Comparison of ENCODE assay signal across 16 cellular contexts in the genomic region with DNA sequence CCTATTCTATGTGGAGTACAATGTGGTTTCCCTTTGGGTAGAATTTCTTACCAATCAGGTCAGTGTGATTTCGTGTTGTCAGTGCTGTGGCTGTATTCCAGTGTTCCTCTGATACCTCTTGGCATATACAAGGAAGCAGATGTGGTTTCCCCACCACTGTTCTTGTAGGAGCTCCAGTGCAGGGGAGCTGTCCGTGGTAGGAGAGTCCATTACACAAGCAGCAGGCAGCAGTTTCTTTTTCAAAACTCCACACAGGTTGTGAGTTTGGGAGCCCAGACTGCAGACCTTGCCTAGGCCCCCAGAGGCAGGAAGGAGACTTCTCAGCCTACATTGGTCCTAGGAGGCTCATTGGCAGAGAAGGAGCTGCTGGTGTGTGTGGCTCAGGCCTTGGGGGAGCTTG.
DNase-seq lines count a peak whose midpoint lies in the region; ATAC-seq, FAIRE-seq and TF ChIP-seq lines count a peak whose summit lies in the region.
"Had no signal": no experiment of that assay in that cellular context is flagged by ENCODE, and none has a peak within 500 bp of the region (broad histone marks: within the 10 kb centered on the region; RNA-seq: fewer than 3 reads in every experiment).

No MANE protein-coding gene starts in this region.

- H2AFZ ChIP-seq in DND-41 (ENCODE audit: low read depth, low read length): no peak overlapping the region
- no peak overlapping the region for H2AFZ ChIP-seq in GM12878 (ENCODE audit: control insufficient read depth, low read depth, low read length)
- H2AFZ ChIP-seq: GM23248 had no signal

- POLR2A ChIA-PET in GM12878 (lab: Charles Lee): no interaction called here

- H4K20me1 ChIP-seq in DND-41 (ENCODE audit: insufficient read depth, low read length) (no peaks in the 10 kb centered on the region), GM12878 (ENCODE audit: control insufficient read depth, insufficient read depth) (no peaks in the 10 kb centered on the region)

- 0% methylated on average over 2 of the region's 2 CpGs for WGBS in GM12878 (ENCODE audit: insufficient coverage, insufficient replicate concordance, low lambda C conversion rate, missing lambda C conversion rate)
- no CpG with 5 or more reads among the region's 2 CpGs for WGBS in mesendoderm (ENCODE audit: extremely low coverage, insufficient coverage, low lambda C conversion rate)

- H3K4ac ChIP-seq in mesendoderm (ENCODE audit: low read depth, low read length): no peak overlapping the region

- H4K8ac ChIP-seq in mesendoderm (ENCODE audit: low read depth, low read length): no peak overlapping the region

- H3K79me1 ChIP-seq in mesendoderm (ENCODE audit: low read length): no peaks in the 10 kb centered on the region

- no peak for FAIRE-seq in GM12878 (lab: Jason Lieb, UNC)
- FAIRE-seq: GM12892 had no signal

- no peak overlapping the region for H3K18ac ChIP-seq in mesendoderm (ENCODE audit: low read length)

- in situ Hi-C loops in GM12878 (cut with MboI): no loop called here

- TF ChIP-seq RAD21 in GM12878 (IDR thresholded peaks at IDR 0.05; ENCODE audit: insufficient read depth, low read depth, low read length): no peak

- no peak for TF ChIP-seq EP300 in GM12878 (IDR thresholded peaks at IDR 0.05; ENCODE audit: borderline replicate concordance in 1 of 2, control insufficient read depth in 1 of 2, low read depth in 2 of 2, low read length in 2 of 2)

- H3K79me2 ChIP-seq in DND-41 (ENCODE audit: insufficient read depth, low read length) (no peaks in the 10 kb centered on the region), GM12878 (ENCODE audit: control insufficient read depth, insufficient read depth, low read length) (no peaks in the 10 kb centered on the region), mesendoderm (ENCODE audit: control insufficient read depth, insufficient read depth, low read length) (no peaks in the 10 kb centered on the region)

- no peak overlapping the region for H2BK120ac ChIP-seq in mesendoderm (ENCODE audit: low read depth, low read length)

- H3K27me3 ChIP-seq in DND-41 (ENCODE audit: insufficient read depth, low read length, poor library complexity): no peaks in the 10 kb centered on the region
- H3K27me3 ChIP-seq in MG63: no peaks in the 10 kb centered on the region
- H3K27me3 ChIP-seq in GM12878 (replicated peaks in 1 of 2; ENCODE audit: control insufficient read depth in 2 of 2, insufficient read depth in 2 of 2, low read length in 1 of 2): no peaks in the 10 kb centered on the region
- no peaks in the 10 kb centered on the region for H3K27me3 ChIP-seq in mesendoderm (ENCODE audit: insufficient read depth, low read length, poor library complexity)
- H3K27me3 ChIP-seq in tibial artery: no peaks in the 10 kb centered on the region
- H3K27me3 ChIP-seq: gastrocnemius medialis had no signal

- no peaks in the 10 kb centered on the region for H3K9me3 ChIP-seq in DND-41 (ENCODE audit: insufficient read depth, low read length, severe bottlenecking)
- H3K9me3 ChIP-seq in MG63: no peaks in the 10 kb centered on the region
- no peaks in the 10 kb centered on the region; the same call in 2 of the 3 replicates for H3K9me3 ChIP-seq in GM12878 (replicated peaks; ENCODE audit: control insufficient read depth, insufficient read depth, low read length)
- H3K9me3 ChIP-seq in tibial artery: peaks cover 0 to 10% (median 9%) of the 10 kb centered on the region in 3 donors
- H3K9me3 ChIP-seq: gastrocnemius medialis had no signal

- H3K56ac ChIP-seq in mesendoderm (ENCODE audit: low read length): no peak overlapping the region

- no peak for TF ChIP-seq POLR2A in GM12878 (IDR thresholded peaks at IDR 0.05; ENCODE audit: low read depth, low read length)

- BruUV-seq in GM12878 (replicated peaks; lab: Mats Ljungman, UMichigan): no TSS peak

- H3K4me3 ChIP-seq in DND-41 (ENCODE audit: low read depth in 1 of 2, low read length in 2 of 2) (no peak overlapping the region), MG63 (no peak overlapping the region), GM12878 (no peak overlapping the region), mesendoderm (ENCODE audit: low read length) (no peak overlapping the region), tibial artery (no peak overlapping the region)
- H3K4me3 ChIP-seq: gastrocnemius medialis, GM23248, SK-N-MC had no signal

- SMC1A ChIA-PET in GM12878 (lab: Charles Lee; ENCODE audit: uncharacterized antibody, unreplicated experiment): interaction anchor here (1.0 kb wide), 1 partner anchor 165 kb away, joined by 3 read pairs; no protein-coding TSS in a partner anchor

- no peak overlapping the region for H3K23ac ChIP-seq in mesendoderm (ENCODE audit: low read length)

- DNase-seq in DND-41: peak; percentile 51
- DNase-seq in MG63: peak; percentile 39
- DNase-seq in GM12878 (ENCODE audit: low read depth, low spot score): no peak
- DNase-seq in mesendoderm: peak; percentile 86
- DNase-seq in dedifferentiated amniotic fluid mesenchymal stem cell (ENCODE audit: extremely low spot score): no peak
- DNase-seq in tibial artery: no peak
- no peak for DNase-seq in stimulated activated naive CD4-positive, alpha-beta T cell treated with Interleukin-2 at 50 U/mL for 16 hours (lab: John Stamatoyannopoulos, UW)
- DNase-seq in T-helper 9 cell: no peak
- DNase-seq: activated CD4-positive, alpha-beta T cell treated with anti-CD3 and anti-CD28 coated beads, Interleukin-2, amount 50 U/mL, for 48 hours; activated T-cell treated with anti-CD3 and anti-CD28 coated beads, Interleukin-2, amount 50 U/mL, for 24 hours; gastrocnemius medialis; GM23248; NCI-H526 treated with DMSO at 0.1 percent for 48 hours had no signal

- no peaks in the 10 kb centered on the region for H3K4me1 ChIP-seq in DND-41 (ENCODE audit: insufficient read depth, low read length)
- H3K4me1 ChIP-seq in GM12878 (ENCODE audit: control insufficient read depth, insufficient read depth, low read length): no peaks in the 10 kb centered on the region
- H3K4me1 ChIP-seq in mesendoderm (ENCODE audit: control insufficient read depth, low read depth, low read length): no peaks in the 10 kb centered on the region
- H3K4me1 ChIP-seq in tibial artery: no peaks in the 10 kb centered on the region
- H3K4me1 ChIP-seq: gastrocnemius medialis had no signal

- TF ChIP-seq CTCF in DND-41 (IDR thresholded peaks at IDR 0.05; ENCODE audit: borderline replicate concordance, extremely low read depth, low read length, poor library complexity, severe bottlenecking) (no peak), GM12878 (IDR thresholded peaks at IDR 0.05 in 2 of 3, conservative IDR thresholded peaks at IDR 0.05 in 1 of 3; ENCODE audit: control insufficient read depth in 2 of 3, extremely low read depth in 1 of 3, insufficient read depth in 1 of 3, low read depth in 3 of 3, low read length in 3 of 3) (no peak), tibial artery (IDR thresholded peaks at IDR 0.05) (no peak)

- no peak overlapping the region for H2AK5ac ChIP-seq in mesendoderm (ENCODE audit: low read length)

- intact Hi-C loops in GM12878 (cut with micrococcal nuclease; ENCODE audit: unreplicated experiment): no loop called here
- intact Hi-C loops in tibial artery (cut with DNase I; ENCODE audit: low total_unique reads): no loop called here

- H3K9ac ChIP-seq in DND-41 (ENCODE audit: low read depth, low read length) (no peak overlapping the region), GM12878 (ENCODE audit: control insufficient read depth, insufficient read depth, low read length) (no peak overlapping the region), mesendoderm (ENCODE audit: low read length) (no peak overlapping the region)
- H3K9ac ChIP-seq: GM23248 had no signal

- CTCF ChIA-PET in GM12878 (lab: Yijun Ruan, JAX): no interaction called here

- ATAC-seq in DND-41 (ENCODE audit: insufficient read depth, low read depth): peak; percentile 65; the same call in 2 of the 3 replicates
- ATAC-seq in GM12878: no peak
- ATAC-seq: gastrocnemius medialis; natural killer cell treated with Interleukin-12 subunit alpha and Interleukin-12 subunit beta and Interleukin-15 and Interleukin-18, amount 100 ng/mL, for 72 hours had no signal

- no peak overlapping the region for H3K4me2 ChIP-seq in DND-41 (ENCODE audit: insufficient read depth, low read length)
- H3K4me2 ChIP-seq in GM12878 (ENCODE audit: control insufficient read depth, insufficient read depth): no peak overlapping the region
- H3K4me2 ChIP-seq in mesendoderm (ENCODE audit: low read length): no peak overlapping the region

- H3K27ac ChIP-seq in DND-41 (ENCODE audit: low read length) (no peak overlapping the region), GM12878 (ENCODE audit: control insufficient read depth, insufficient read depth) (no peak overlapping the region), mesendoderm (ENCODE audit: low read depth, low read length) (no peak overlapping the region), tibial artery (no peak overlapping the region)
- H3K27ac ChIP-seq: gastrocnemius medialis, GM23248, SK-N-MC had no signal

- no peak overlapping the region for H2BK15ac ChIP-seq in mesendoderm (replicated peaks; ENCODE audit: low read depth)

- H3K36me3 ChIP-seq in DND-41 (ENCODE audit: insufficient read depth, low read length) (no peaks in the 10 kb centered on the region), MG63 (no peaks in the 10 kb centered on the region), GM12878 (ENCODE audit: control insufficient read depth in 2 of 2, insufficient read depth in 2 of 2, low read length in 1 of 2) (no peaks in the 10 kb centered on the region), mesendoderm (ENCODE audit: control insufficient read depth, insufficient read depth, low read length) (no peaks in the 10 kb centered on the region), tibial artery (no peaks in the 10 kb centered on the region)
- H3K36me3 ChIP-seq: gastrocnemius medialis had no signal

- no peak overlapping the region for H2BK5ac ChIP-seq in mesendoderm (ENCODE audit: low read length)

- RAD21 ChIA-PET in GM12878 (lab: Charles Lee; ENCODE audit: unreplicated experiment): no interaction called here

- H4K5ac ChIP-seq in mesendoderm (ENCODE audit: low read length): no peak overlapping the region

Comparison
In these comparisons a context has a peak if more than half of its experiments do, and no peak if none do; other contexts are left out.
1. DNase-seq: peak in DND-41 (single experiment), MG63 (single experiment) and mesendoderm (single experiment); none in GM12878 (single experiment), dedifferentiated amniotic fluid mesenchymal stem cell (single experiment), tibial artery (0 of 2), stimulated activated naive CD4-positive, alpha-beta T cell treated with Interleukin-2 at 50 U/mL for 16 hours (single experiment) and T-helper 9 cell (single experiment).